ENCODE assay signal across 13 cellular contexts in genomic region chr5:50717615-50718014, GRCh38. TPM values are rescaled to one million over a fixed set of nuclear protein-coding genes. Genes with fewer than 3 reads are reported as not detected.
DNase-seq lines count a peak whose midpoint lies in the region; ATAC-seq, FAIRE-seq and TF ChIP-seq lines count a peak whose summit lies in the region.
"Had no signal": no experiment of that assay in that cellular context is flagged by ENCODE, and none has a peak within 500 bp of the region (broad histone marks: within the 10 kb centered on the region; RNA-seq: fewer than 3 reads in every experiment).

No MANE protein-coding gene starts in this region.

- H3K27me3 ChIP-seq in liver (ENCODE audit: control insufficient read depth in 4 of 4, insufficient read depth in 4 of 4, low read length in 3 of 4) (no peaks in the 10 kb centered on the region), HepG2 (ENCODE audit: control insufficient read depth in 1 of 2, insufficient read depth in 2 of 2, low read length in 2 of 2) (no peaks in the 10 kb centered on the region; a peak in 1 of 5 replicates), SJCRH30 (no peaks in the 10 kb centered on the region)
- H3K27me3 ChIP-seq: colonic mucosa had no signal

- TF ChIP-seq CTCF in liver (IDR thresholded peaks at IDR 0.05; ENCODE audit: low read depth, low read length, missing input control), result no peak
- no peak for TF ChIP-seq CTCF in HepG2 (CRISPR knock-in tag; IDR thresholded peaks at IDR 0.05)

- H3K9me3 ChIP-seq in liver (ENCODE audit: control insufficient read depth in 4 of 4, low read length in 3 of 4), result no peaks in the 10 kb centered on the region
- H3K9me3 ChIP-seq in HepG2 (ENCODE audit: low read length), result no peaks in the 10 kb centered on the region
- H3K9me3 ChIP-seq in SJCRH30 (replicated peaks), result no peaks in the 10 kb centered on the region
- H3K9me3 ChIP-seq: colonic mucosa had no signal

- peak overlapping the region; percentile 12 for H3K27ac Mint-ChIP-seq in dendritic cell treated with granulocyte-macrophage colony-stimulating factor and Interleukin-4, amounts not matched to agents 40 ng/mL and 50 ng/mL, for 4 days

- no peak for TF ChIP-seq RAD21 in liver (IDR thresholded peaks at IDR 0.05)
- no peak for TF ChIP-seq RAD21 in HepG2 (CRISPR knock-in tag; IDR thresholded peaks at IDR 0.05)

- in situ Hi-C loops in HepG2 (cut with HindIII; ENCODE audit: extremely low pct_ligation_motif_present, low pct_unique_long_range_greater_than_20kb), result no loop called here

- H2AFZ ChIP-seq in HepG2 (ENCODE audit: low read length), result no peak overlapping the region

- peaks cover 15% of the 10 kb centered on the region for H3K36me3 Mint-ChIP-seq in dendritic cell treated with granulocyte-macrophage colony-stimulating factor and Interleukin-4, amounts not matched to agents 40 ng/mL and 50 ng/mL, for 4 days (ENCODE audit: low read depth)

- DNase-seq in HepG2 (ENCODE audit: low spot score), result no peak
- no peak for DNase-seq in posterior cingulate gyrus
- DNase-seq in NCI-H510A (lab: John Stamatoyannopoulos, UW), result no peak
- DNase-seq in substantia nigra (lab: John Stamatoyannopoulos, UW), result no peak
- no peak for DNase-seq in SJCRH30
- DNase-seq: activated CD8-positive, alpha-beta memory T cell treated with anti-CD3 and anti-CD28 coated beads, Interleukin-2, amount 50 U/mL, for 4 hours; colonic mucosa; MM.1S; nephron progenitor cell; SHP77 treated with DMSO at 0.1 percent for 48 hours had no signal

- H3K27ac ChIP-seq in liver (ENCODE audit: low read depth in 1 of 2, low read length in 2 of 2) (peak overlapping the region; percentile 13 to 38), HepG2 (ENCODE audit: extremely low read length, insufficient read depth, low read length) (no peak overlapping the region), substantia nigra (ENCODE audit: low read depth, low read length, poor library complexity, severe bottlenecking) (no peak overlapping the region), SJCRH30 (no peak overlapping the region)
- H3K27ac ChIP-seq: colonic mucosa had no signal

- ATAC-seq in HepG2 (no peak), HG03378 (IDR thresholded peaks at IDR 0.05; ENCODE audit: unreplicated experiment) (peak; percentile 78)

- CTCF ChIA-PET in HepG2 (lab: Yijun Ruan, JAX; ENCODE audit: low intra/inter-chr PET ratio, low total read pairs), result no interaction called here

- POLR2A ChIA-PET in HepG2 (lab: Yijun Ruan, JAX), result no interaction called here

- no peak for TF ChIP-seq EP300 in HepG2 (IDR thresholded peaks at IDR 0.05; ENCODE audit: low read depth in 2 of 2, low read length in 2 of 2)
- no peak for TF ChIP-seq EP300 in HepG2 (CRISPR knock-in tag; IDR thresholded peaks at IDR 0.05; ENCODE audit: borderline replicate concordance)

- H4K20me1 ChIP-seq in HepG2 (ENCODE audit: insufficient read depth, low read length), result no peaks in the 10 kb centered on the region

- H3K4me1 ChIP-seq in liver (ENCODE audit: control insufficient read depth in 4 of 4, insufficient read depth in 4 of 4, low read length in 3 of 4) (peaks cover 1 to 13% (median 6%) of the 10 kb centered on the region in 4 donors), HepG2 (ENCODE audit: insufficient read depth, low read length) (no peaks in the 10 kb centered on the region), SJCRH30 (no peaks in the 10 kb centered on the region)
- H3K4me1 ChIP-seq: colonic mucosa had no signal

- peaks cover 11% of the 10 kb centered on the region for H3K9me3 Mint-ChIP-seq in dendritic cell treated with granulocyte-macrophage colony-stimulating factor and Interleukin-4, amounts not matched to agents 40 ng/mL and 50 ng/mL, for 4 days
- H3K9me3 Mint-ChIP-seq: nephron progenitor cell had no signal

- H3K4me1 Mint-ChIP-seq in dendritic cell treated with granulocyte-macrophage colony-stimulating factor and Interleukin-4, amounts not matched to agents 40 ng/mL and 50 ng/mL, for 4 days (ENCODE audit: low read depth), result peaks cover 74% of the 10 kb centered on the region

- intact Hi-C loops in HepG2 (cut with micrococcal nuclease; ENCODE audit: unreplicated experiment) (no loop called here), posterior cingulate gyrus (cut with DNase I) (no loop called here)
- intact Hi-C loops in dendritic cell treated with granulocyte-macrophage colony-stimulating factor and Interleukin-4, amounts not matched to agents 40 ng/mL and 50 ng/mL, for 4 days (cut with micrococcal nuclease), result no loop called here

- H3K27me3 Mint-ChIP-seq in dendritic cell treated with granulocyte-macrophage colony-stimulating factor and Interleukin-4, amounts not matched to agents 40 ng/mL and 50 ng/mL, for 4 days, result no peaks in the 10 kb centered on the region

- H3K4me3 ChIP-seq in liver (ENCODE audit: low read depth in 1 of 3, low read length in 3 of 3) (no peak overlapping the region), HepG2 (replicated peaks in 1 of 3; ENCODE audit: insufficient read depth in 1 of 3, low read depth in 2 of 3, low read length in 3 of 3) (no peak overlapping the region), SJCRH30 (no peak overlapping the region)
- H3K4me3 ChIP-seq: colonic mucosa had no signal

- FAIRE-seq in HepG2 (lab: Jason Lieb, UNC), result no peak

- no peaks in the 10 kb centered on the region for H3K36me3 ChIP-seq in liver (ENCODE audit: control insufficient read depth in 4 of 4, insufficient read depth in 3 of 4, low read depth in 1 of 4, low read length in 3 of 4)
- H3K36me3 ChIP-seq in HepG2 (replicated peaks in 1 of 2; ENCODE audit: control insufficient read depth in 1 of 2, insufficient read depth in 2 of 2, low read length in 2 of 2), result no peaks in the 10 kb centered on the region
- H3K36me3 ChIP-seq in SJCRH30, result no peaks in the 10 kb centered on the region
- H3K36me3 ChIP-seq: colonic mucosa had no signal

- H3K79me2 ChIP-seq in HepG2 (ENCODE audit: insufficient read depth, low read length), result no peaks in the 10 kb centered on the region

- no peak overlapping the region for H3K4me3 Mint-ChIP-seq in dendritic cell treated with granulocyte-macrophage colony-stimulating factor and Interleukin-4, amounts not matched to agents 40 ng/mL and 50 ng/mL, for 4 days
- H3K4me3 Mint-ChIP-seq: nephron progenitor cell had no signal

- 36% methylated on average over 2 of the region's 2 CpGs for whole genome bisulfite sequencing in liver
- WGBS in HepG2 (ENCODE audit: low lambda C conversion rate), result 17% methylated on average over 2 of the region's 2 CpGs

- BruUV-seq in HepG2 (replicated peaks; lab: Mats Ljungman, UMichigan), result no TSS peak

- H3K4me2 ChIP-seq in HepG2 (ENCODE audit: low read depth, low read length), result no peak overlapping the region

- H3K9ac ChIP-seq in liver (ENCODE audit: low read depth in 1 of 2, low read length in 2 of 2), result no peak overlapping the region
- H3K9ac ChIP-seq in HepG2 (ENCODE audit: insufficient read depth, low read depth, low read length), result no peak overlapping the region

- TF ChIP-seq POLR2A in HepG2 (IDR thresholded peaks at IDR 0.05; ENCODE audit: insufficient read depth in 1 of 2, low read depth in 2 of 2, low read length in 2 of 2), result no peak

TF ChIP-seq in HepG2, 621 proteins besides CTCF, POLR2A, EP300 and RAD21 (continues in another document):
- no peak for TF ChIP-seq RARA (CRISPR knock-in tag; IDR thresholded peaks at IDR 0.05)
- TF ChIP-seq, protein P1, sequence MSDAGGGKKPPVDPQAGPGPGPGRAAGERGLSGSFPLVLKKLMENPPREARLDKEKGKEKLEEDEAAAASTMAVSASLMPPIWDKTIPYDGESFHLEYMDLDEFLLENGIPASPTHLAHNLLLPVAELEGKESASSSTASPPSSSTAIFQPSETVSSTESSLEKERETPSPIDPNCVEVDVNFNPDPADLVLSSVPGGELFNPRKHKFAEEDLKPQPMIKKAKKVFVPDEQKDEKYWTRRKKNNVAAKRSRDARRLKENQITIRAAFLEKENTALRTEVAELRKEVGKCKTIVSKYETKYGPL (CRISPR knock-in tag; IDR thresholded peaks at IDR 0.05), result no peak

RNA-seq across cellular contexts. Expression of gene PARP8, which starts 51.2 kb away (rescaled TPM):
- total RNA-seq in liver, result 10 to 100 TPM in 1 of 2 donors, 1 to 10 TPM in 1; 8.1 to 16.0 TPM
- polyA plus RNA-seq in liver, result 1 to 10 TPM; 3.9 to 6.2 TPM
- 0.08 and 0.29 TPM in 2 replicates for total RNA-seq in HepG2 (2016; rRNA removed; fragmentation: Illumina TruSeq; extraction: Trizol)
- total RNA-seq in HepG2 (2016; cell fraction: cytosol; rRNA removed; fragmentation: Illumina TruSeq; extraction: Trizol; ENCODE audit: low read depth), result 0.09 TPM in 1 of 2 replicates, not detected in the other
- not detected in 2 replicates for total RNA-seq in HepG2 (2016; cell fraction: insoluble cytoplasmic fraction; rRNA removed; fragmentation: Illumina TruSeq; extraction: Trizol)
- not detected in 2 replicates for total RNA-seq in HepG2 (2016; cell fraction: membrane; rRNA removed; fragmentation: Illumina TruSeq; extraction: Trizol)
- 0.56 and 1.4 TPM in 2 replicates for total RNA-seq in HepG2 (2016; cell fraction: nucleus; rRNA removed; fragmentation: Illumina TruSeq; extraction: Trizol)
- 0.04 and 0.11 TPM in 2 replicates for polyA plus RNA-seq in HepG2 (2011; rRNA removed)
- 0.01 TPM in 1 of 2 replicates, not detected in the other for polyA plus RNA-seq in HepG2 (2011; cell fraction: cytosol; rRNA removed)
- 0.19 and 0.21 TPM in 2 replicates for polyA plus RNA-seq in HepG2 (2011; cell fraction: nucleus; rRNA removed)
- polyA plus RNA-seq in HepG2 (2012), result not detected in 2 replicates
- polyA plus RNA-seq in HepG2 (2016; cell fraction: cytosol; fragmentation: Illumina TruSeq; extraction: Trizol; ENCODE audit: low read depth), result not detected in 2 replicates
- polyA plus RNA-seq in HepG2 (2016; cell fraction: insoluble cytoplasmic fraction; fragmentation: Illumina TruSeq; extraction: Trizol; ENCODE audit: low read depth), result not detected in 2 replicates
- not detected in 2 replicates for polyA plus RNA-seq in HepG2 (2016; cell fraction: membrane; fragmentation: Illumina TruSeq; extraction: Trizol; ENCODE audit: low read depth)
- polyA plus RNA-seq in HepG2 (2016; cell fraction: nucleus; fragmentation: Illumina TruSeq; extraction: Trizol; ENCODE audit: insufficient read depth, low read depth), result not detected in 2 replicates
- polyA minus RNA-seq in HepG2 (2011; rRNA and poly(A)+ RNA removed; ENCODE audit: low replicate concordance), result 4.1 TPM in 1 of 2 replicates, not detected in the other
- not detected in 2 replicates for polyA minus RNA-seq in HepG2 (2011; cell fraction: cytosol; rRNA and poly(A)+ RNA removed)
- polyA minus RNA-seq in HepG2 (2011; cell fraction: nucleus; rRNA and poly(A)+ RNA removed), result 0.52 and 0.62 TPM in 2 replicates
- 0.76 and 1.0 TPM in 2 replicates for total RNA-seq in SJCRH30 (2014; rRNA removed; shearing (Covaris generic))

Comparison
In these comparisons a context has a peak if more than half of its experiments do, and no peak if none do; other contexts are left out.
1. H3K27ac ChIP-seq: peak in liver (2 of 2); none in HepG2 (single experiment), substantia nigra (single experiment) and SJCRH30 (single experiment).